Comparison of ENCODE assay signal across 10 cellular contexts in genomic region chr1:46717654-46718053, GRCh38. TPM values are rescaled to one million over a fixed set of nuclear protein-coding genes. Genes with fewer than 3 reads are reported as not detected.
DNase-seq lines count a peak whose midpoint lies in the region; ATAC-seq and TF ChIP-seq lines count a peak whose summit lies in the region.
"Had no signal": no experiment of that assay in that cellular context is flagged by ENCODE, and none has a peak within 500 bp of the region (broad histone marks: within the 10 kb centered on the region; RNA-seq: fewer than 3 reads in every experiment).

No MANE protein-coding gene starts in this region.

- H3K9me3 Mint-ChIP-seq in Caco-2 (ENCODE audit: unreplicated experiment) = no peaks in the 10 kb centered on the region

- no peaks in the 10 kb centered on the region for H3K27me3 ChIP-seq in Caco-2 (replicated peaks; ENCODE audit: control insufficient read depth, insufficient read depth, low read length)
- H3K27me3 ChIP-seq in ectodermal cell (ENCODE audit: control insufficient read depth, insufficient read depth, low read length, poor library complexity, severe bottlenecking) = peaks cover 3% of the 10 kb centered on the region
- peaks cover 10% of the 10 kb centered on the region for H3K27me3 ChIP-seq in neutrophil

- peaks cover 17% of the 10 kb centered on the region for H3K36me3 Mint-ChIP-seq in Caco-2 (ENCODE audit: insufficient read depth, unreplicated experiment)

- DNase-seq in Caco-2 = no peak
- DNase-seq in NAMALWA (ENCODE audit: low spot score) = peak; percentile 6
- DNase-seq in HT-29 (ENCODE audit: low spot score) = no peak
- no peak for DNase-seq in SHP77 treated with DMSO at 0.1 percent for 48 hours (lab: John Stamatoyannopoulos, UW)
- DNase-seq: hypothalamus had no signal

- intact Hi-C loops in Caco-2 (cut with micrococcal nuclease; ENCODE audit: unreplicated experiment) = no loop called here

- BruUV-seq in Caco-2 (replicated peaks; lab: Mats Ljungman, UMichigan) = no TSS peak

- H3K4me1 Mint-ChIP-seq in Caco-2 (ENCODE audit: low read depth, unreplicated experiment) = peaks cover 21% of the 10 kb centered on the region

- peaks cover 13% of the 10 kb centered on the region for H3K4me1 ChIP-seq in Caco-2
- peaks cover 16% of the 10 kb centered on the region for H3K4me1 ChIP-seq in ectodermal cell (ENCODE audit: control insufficient read depth, insufficient read depth, low read length)
- peaks cover 30 to 31% of the 10 kb centered on the region in 2 experiments for H3K4me1 ChIP-seq in neutrophil (ENCODE audit: control insufficient read depth in 1 of 2, insufficient read depth in 1 of 2, low read depth in 1 of 2, low read length in 1 of 2)

- H3K27ac ChIP-seq in ectodermal cell (ENCODE audit: insufficient read depth, low read depth, low read length, poor library complexity, severe bottlenecking) = no peak overlapping the region
- peak overlapping the region; percentile 82 for H3K27ac ChIP-seq in neutrophil

- TF ChIP-seq CTCF in Caco-2 (IDR thresholded peaks at IDR 0.05; ENCODE audit: insufficient read depth in 1 of 2, low read depth in 1 of 2, low read length in 1 of 2, severe bottlenecking in 1 of 2, unreplicated experiment in 1 of 2) (no peak), neutrophil (IDR thresholded peaks at IDR 0.05) (no peak)

- CTCF ChIA-PET in Caco-2 (lab: Charles Lee) = no interaction called here

- H3K36me3 ChIP-seq in Caco-2 (ENCODE audit: control insufficient read depth, insufficient read depth, low read length) (no peaks in the 10 kb centered on the region), ectodermal cell (ENCODE audit: control insufficient read depth, insufficient read depth, low read length) (peaks cover 20% of the 10 kb centered on the region), neutrophil (peaks cover 30% of the 10 kb centered on the region)

- peak overlapping the region; percentile 93 for H3K4me3 Mint-ChIP-seq in Caco-2 (ENCODE audit: unreplicated experiment)

- 80 to 86% methylated on average over 9 of the region's 9 CpGs for WGBS in ectodermal cell, 2 experiments

- peak overlapping the region; percentile 93 for H3K4me3 ChIP-seq in Caco-2 (ENCODE audit: low read depth, low read length)
- peak overlapping the region; percentile 93 for H3K4me3 ChIP-seq in ectodermal cell (ENCODE audit: insufficient read depth, low read depth, low read length)
- peak overlapping the region; percentile 77 to 86 for H3K4me3 ChIP-seq in neutrophil (ENCODE audit: low read depth in 1 of 2, low read length in 1 of 2)

- ATAC-seq in GM18870 (IDR thresholded peaks at IDR 0.05; ENCODE audit: unreplicated experiment) (no peak), HG02870 (IDR thresholded peaks at IDR 0.05; ENCODE audit: unreplicated experiment) (no peak)

- H3K9me3 ChIP-seq in Caco-2 (no peaks in the 10 kb centered on the region), ectodermal cell (ENCODE audit: control insufficient read depth, low read length) (no peaks in the 10 kb centered on the region), neutrophil (no peaks in the 10 kb centered on the region)

- POLR2A ChIA-PET in Caco-2 (lab: Charles Lee) = no interaction called here

- peak overlapping the region; percentile 93 for H3K27ac Mint-ChIP-seq in Caco-2 (ENCODE audit: unreplicated experiment)

- H3K27me3 Mint-ChIP-seq in Caco-2 (ENCODE audit: insufficient read depth, unreplicated experiment) = no peaks in the 10 kb centered on the region

RNA-seq across cellular contexts. Expression of gene EFCAB14, which starts 1.3 kb away (rescaled TPM):
- total RNA-seq in Caco-2 (2022) = 60.3 and 61.6 TPM in 2 replicates
- 27.4 TPM for polyA plus RNA-seq in ectodermal cell (2013, experiment 1 of 4)
- 28.8 TPM for polyA plus RNA-seq in ectodermal cell (2013, experiment 2 of 4)
- 24.7 TPM for polyA plus RNA-seq in ectodermal cell (2013, experiment 3 of 4)
- polyA plus RNA-seq in ectodermal cell (2013, experiment 4 of 4) = 28.4 TPM
- 34.2 and 42.6 TPM in 2 replicates for total RNA-seq in HT-29 (2014; rRNA removed; shearing (Covaris generic))

RNA-seq across cellular contexts. Expression of gene TEX38, which starts 46.0 kb away (rescaled TPM):
- not detected in 2 replicates for total RNA-seq in Caco-2 (2022)
- polyA plus RNA-seq in ectodermal cell (2013, experiment 1 of 4) = not detected
- polyA plus RNA-seq in ectodermal cell (2013, experiment 2 of 4) = not detected
- not detected for polyA plus RNA-seq in ectodermal cell (2013, experiment 3 of 4)
- polyA plus RNA-seq in ectodermal cell (2013, experiment 4 of 4) = not detected
- 0.20 TPM in 1 of 2 replicates, not detected in the other for total RNA-seq in HT-29 (2014; rRNA removed; shearing (Covaris generic))
- total RNA-seq: SK-MEL-5 had no signal

RNA-seq across cellular contexts. Expression of gene ATPAF1, which starts 49.5 kb away (rescaled TPM):
- 26.9 and 31.7 TPM in 2 replicates for total RNA-seq in Caco-2 (2022)
- 88.0 TPM for polyA plus RNA-seq in ectodermal cell (2013, experiment 1 of 4)
- polyA plus RNA-seq in ectodermal cell (2013, experiment 2 of 4) = 76.1 TPM
- 61.9 TPM for polyA plus RNA-seq in ectodermal cell (2013, experiment 3 of 4)
- polyA plus RNA-seq in ectodermal cell (2013, experiment 4 of 4) = 70.3 TPM
- 39.2 and 47.7 TPM in 2 replicates for total RNA-seq in HT-29 (2014; rRNA removed; shearing (Covaris generic))
